ENCODE assay signal across 19 cellular contexts in genomic region chr13:23986619-23987018, GRCh38.
A peak's percentile ranks its signal among the peaks of the same experiment; 100 is the strongest.
DNase-seq lines count a peak whose midpoint lies in the region; TF ChIP-seq lines count a peak whose summit lies in the region.
"Had no signal": no experiment of that assay in that cellular context is flagged by ENCODE, and none has a peak within 500 bp of the region (broad histone marks: within the 10 kb centered on the region; RNA-seq: fewer than 3 reads in every experiment).

No MANE protein-coding gene starts in this region.

- H3K4me1 Mint-ChIP-seq in activated CD4-positive, alpha-beta memory T cell treated with anti-CD3 and anti-CD28 coated beads, Interleukin-2, amount 10 ng/mL, durations not matched to agents 7 days and 5 days = no peaks in the 10 kb centered on the region
- no peaks in the 10 kb centered on the region for H3K4me1 Mint-ChIP-seq in immature natural killer cell

- no peaks in the 10 kb centered on the region for H3K36me3 Mint-ChIP-seq in activated CD4-positive, alpha-beta memory T cell treated with anti-CD3 and anti-CD28 coated beads, Interleukin-2, amount 10 ng/mL, durations not matched to agents 7 days and 5 days (ENCODE audit: low read depth)
- peaks cover 0 to 3% (median 0%) of the 10 kb centered on the region in 3 donors for H3K36me3 Mint-ChIP-seq in immature natural killer cell
- H3K36me3 Mint-ChIP-seq: CD8-positive, alpha-beta T cell; natural killer cell treated with Interleukin-12 subunit alpha and Interleukin-12 subunit beta and Interleukin-15 and Interleukin-18, amount 100 ng/mL, for 72 hours had no signal

- 64 to 89% (median 78%) methylated on average over 3 of the region's 3 CpGs for WGBS in stomach, 5 donors

- H3K36me3 ChIP-seq in stomach = no peaks in the 10 kb centered on the region
- H3K36me3 ChIP-seq: adrenal gland, upper lobe of right lung had no signal

- no peaks in the 10 kb centered on the region for H3K9me3 Mint-ChIP-seq in activated CD4-positive, alpha-beta memory T cell treated with anti-CD3 and anti-CD28 coated beads, Interleukin-2, amount 10 ng/mL, durations not matched to agents 7 days and 5 days
- no peaks in the 10 kb centered on the region for H3K9me3 Mint-ChIP-seq in immature natural killer cell
- H3K9me3 Mint-ChIP-seq: CD8-positive, alpha-beta T cell; natural killer cell treated with Interleukin-12 subunit alpha and Interleukin-12 subunit beta and Interleukin-15 and Interleukin-18, amount 100 ng/mL, for 72 hours had no signal

- no peak overlapping the region for H3K4me3 Mint-ChIP-seq in activated CD4-positive, alpha-beta memory T cell treated with anti-CD3 and anti-CD28 coated beads, Interleukin-2, amount 10 ng/mL, durations not matched to agents 7 days and 5 days
- no peak overlapping the region for H3K4me3 Mint-ChIP-seq in immature natural killer cell
- H3K4me3 Mint-ChIP-seq: CD8-positive, alpha-beta T cell; natural killer cell treated with Interleukin-12 subunit alpha and Interleukin-12 subunit beta and Interleukin-15 and Interleukin-18, amount 100 ng/mL, for 72 hours had no signal

- no peak overlapping the region for H3K4me3 ChIP-seq in AG04449 (ENCODE audit: low read depth, low read length)
- H3K4me3 ChIP-seq in cardiac fibroblast (replicated peaks in 1 of 2; ENCODE audit: low read depth in 2 of 2, low read length in 2 of 2) = no peak overlapping the region
- no peak overlapping the region for H3K4me3 ChIP-seq in stomach
- H3K4me3 ChIP-seq: adrenal gland, GM12878, upper lobe of right lung had no signal

- no peak overlapping the region for H3K27ac Mint-ChIP-seq in activated CD4-positive, alpha-beta memory T cell treated with anti-CD3 and anti-CD28 coated beads, Interleukin-2, amount 10 ng/mL, durations not matched to agents 7 days and 5 days
- H3K27ac Mint-ChIP-seq in immature natural killer cell = no peak overlapping the region
- H3K27ac Mint-ChIP-seq: CD8-positive, alpha-beta T cell; natural killer cell treated with Interleukin-12 subunit alpha and Interleukin-12 subunit beta and Interleukin-15 and Interleukin-18, amount 100 ng/mL, for 72 hours had no signal

- no peak for TF ChIP-seq CTCF in AG04449 (IDR thresholded peaks at IDR 0.05; ENCODE audit: insufficient read depth, low read length, missing control alignments)
- TF ChIP-seq CTCF in cardiac fibroblast (IDR thresholded peaks at IDR 0.05; ENCODE audit: low read depth, low read length) = no peak
- no peak for TF ChIP-seq CTCF in stomach (IDR thresholded peaks at IDR 0.05)

- H3K4me1 ChIP-seq in stomach = peaks cover 0 to 25% (median 10%) of the 10 kb centered on the region in 4 donors
- H3K4me1 ChIP-seq: adrenal gland, upper lobe of right lung had no signal

- peaks cover 26% of the 10 kb centered on the region for H3K27me3 Mint-ChIP-seq in activated CD4-positive, alpha-beta memory T cell treated with anti-CD3 and anti-CD28 coated beads, Interleukin-2, amount 10 ng/mL, durations not matched to agents 7 days and 5 days
- peaks cover 4 to 9% (median 7%) of the 10 kb centered on the region in 3 donors for H3K27me3 Mint-ChIP-seq in immature natural killer cell (ENCODE audit: low read depth in 3 of 3)

- CTCF ChIA-PET in AG04449 (lab: Yijun Ruan, JAX) = interaction anchor here (0.8 to 1.4 kb wide), 4 partner anchors 26 to 242 kb away, joined by 3 to 5 read pairs (median 3); no protein-coding TSS in a partner anchor
- CTCF ChIA-PET in activated CD4-positive, alpha-beta memory T cell treated with anti-CD3 and anti-CD28 coated beads, Interleukin-2, amount 10 ng/mL, durations not matched to agents 7 days and 5 days (lab: Charles Lee) = interaction anchor here (0.9 kb wide), 1 partner anchor 26 kb away, joined by 3 read pairs; no protein-coding TSS in a partner anchor

- POLR2A ChIA-PET in AG04449 (lab: Yijun Ruan, JAX) = no interaction called here
- POLR2A ChIA-PET in activated CD4-positive, alpha-beta memory T cell treated with anti-CD3 and anti-CD28 coated beads, Interleukin-2, amount 10 ng/mL, durations not matched to agents 7 days and 5 days (lab: Charles Lee) = no interaction called here

- intact Hi-C loops in stomach (cut with DNase I; ENCODE audit: low total_unique reads) = no loop called here

- no peak for TF ChIP-seq POLR2A in stomach (IDR thresholded peaks at IDR 0.05)

- TF ChIP-seq EP300 in stomach (IDR thresholded peaks at IDR 0.05) = no peak

- no peak overlapping the region for H3K27ac ChIP-seq in stomach
- H3K27ac ChIP-seq: adrenal gland, upper lobe of right lung had no signal

- DNase-seq in AG04449 (ENCODE audit: low read depth, low spot score) (peak; percentile 89), HCEC 1CT (peak; percentile 87), cardiac fibroblast (ENCODE audit: low read depth in 2 of 2) (peak; percentile 79 to 89), iris pigment epithelial cell (ENCODE audit: low read depth) (peak; percentile 91), T1000 (lab: John Stamatoyannopoulos, UW) (no peak), stomach (no peak), immature natural killer cell (no peak)
- DNase-seq in activated CD4-positive, alpha-beta memory T cell treated with anti-CD3 and anti-CD28 coated beads, Interleukin-2, amount 10 ng/mL, durations not matched to agents 7 days and 5 days = no peak
- DNase-seq: 8988T; activated CD4-positive, CD25-positive, alpha-beta regulatory T cell; adrenal gland; CD8-positive, alpha-beta T cell; NCI-H1694; SIG-M5; stimulated activated naive CD4-positive, alpha-beta T cell; T-helper 2 cell; upper lobe of right lung had no signal

- no peaks in the 10 kb centered on the region for H3K9me3 ChIP-seq in stomach
- H3K9me3 ChIP-seq: adrenal gland, upper lobe of right lung had no signal

- no peaks in the 10 kb centered on the region for H3K27me3 ChIP-seq in stomach
- H3K27me3 ChIP-seq: adrenal gland, upper lobe of right lung had no signal

Comparison
In these comparisons a context has a peak if more than half of its experiments do, and no peak if none do; other contexts are left out.
1. DNase-seq: peak in AG04449 (single experiment), HCEC 1CT (single experiment), cardiac fibroblast (2 of 2) and iris pigment epithelial cell (single experiment); none in activated CD4-positive, alpha-beta memory T cell treated with anti-CD3 and anti-CD28 coated beads, Interleukin-2, amount 10 ng/mL, durations not matched to agents 7 days and 5 days (single experiment), T1000 (single experiment), stomach (single experiment) and immature natural killer cell (0 of 3).